ENCODE assay signal across 8 cellular contexts in the genomic region with DNA sequence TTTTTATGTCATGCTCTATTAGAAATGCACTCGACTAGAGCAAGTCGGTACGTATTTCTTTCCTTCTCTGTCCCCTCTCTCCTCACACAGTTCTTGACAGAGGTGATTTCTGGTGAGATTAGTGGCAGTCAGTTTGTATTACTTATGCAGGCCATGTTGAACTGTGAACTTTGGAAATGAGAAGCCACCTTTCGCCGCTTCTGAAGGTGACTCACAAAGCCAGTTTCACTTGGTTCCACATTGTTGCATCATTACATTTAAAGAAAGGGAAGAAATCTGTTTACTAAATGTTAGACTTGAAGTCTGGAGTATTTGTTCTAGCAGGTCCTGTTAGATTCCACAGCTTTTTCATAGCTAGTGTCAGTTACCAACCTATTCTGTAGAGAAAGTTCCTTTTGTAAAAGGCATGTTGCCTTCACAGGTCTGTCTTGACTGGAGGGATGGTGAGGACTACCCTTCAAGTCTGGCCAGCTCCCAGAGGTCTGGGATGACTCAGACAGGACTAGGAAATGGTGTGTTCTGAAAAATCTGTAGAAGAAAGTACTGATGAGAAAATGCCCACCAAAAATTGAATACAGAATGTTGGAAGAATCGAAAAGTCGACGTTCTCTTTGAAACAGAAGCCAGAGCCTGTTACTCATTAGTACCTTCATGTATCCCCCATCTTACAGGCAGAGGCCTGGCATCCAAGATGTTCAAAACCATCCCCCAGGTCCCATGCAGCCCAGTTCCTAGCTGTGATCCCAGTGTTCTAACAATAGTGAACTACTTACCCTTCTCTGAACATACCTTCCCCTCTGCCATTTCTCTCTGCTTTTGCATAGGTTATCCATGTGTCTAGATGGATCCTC.
A peak's percentile ranks its signal among the peaks of the same experiment; 100 is the strongest.
DNase-seq lines count a peak whose midpoint lies in the region; ATAC-seq and TF ChIP-seq lines count a peak whose summit lies in the region.

No MANE protein-coding gene starts in this region.

- TF ChIP-seq EP300 in ovary (IDR thresholded peaks at IDR 0.05) = no peak

- H3K4me1 ChIP-seq in BLaER1 (peaks cover 52% of the 10 kb centered on the region), ovary (ENCODE audit: insufficient read depth) (peaks cover 15% of the 10 kb centered on the region)

- intact Hi-C loops in ovary (cut with DNase I) = no loop called here

- H3K4me3 ChIP-seq in BLaER1 (no peak overlapping the region), ovary (no peak overlapping the region)

- TF ChIP-seq CTCF in brain (conservative IDR thresholded peaks at IDR 0.05) = no peak
- no peak for TF ChIP-seq CTCF in ovary (IDR thresholded peaks at IDR 0.05)

- H3K9me3 Mint-ChIP-seq in brain (no peaks in the 10 kb centered on the region), immature natural killer cell (no peaks in the 10 kb centered on the region)

- H3K36me3 Mint-ChIP-seq in brain = peaks cover under 1% of the 10 kb centered on the region
- peaks cover 0 to 3% (median 0%) of the 10 kb centered on the region in 3 donors for H3K36me3 Mint-ChIP-seq in immature natural killer cell

- H3K4me1 Mint-ChIP-seq in brain = peaks cover 35% of the 10 kb centered on the region
- no peaks in the 10 kb centered on the region for H3K4me1 Mint-ChIP-seq in immature natural killer cell

- peak; percentile 69 for ATAC-seq in HG03280 (IDR thresholded peaks at IDR 0.05; ENCODE audit: unreplicated experiment)

- H4K20me1 ChIP-seq in BLaER1 = no peaks in the 10 kb centered on the region

- peak overlapping the region; percentile 49 for H3K4me2 ChIP-seq in BLaER1

- H3K4me3 Mint-ChIP-seq in brain (no peak overlapping the region), immature natural killer cell (no peak overlapping the region)

- no peak for TF ChIP-seq POLR2A in ovary (IDR thresholded peaks at IDR 0.05)

- H3K27ac ChIP-seq in BLaER1 (no peak overlapping the region), ovary (no peak overlapping the region)

- H3K36me3 ChIP-seq in BLaER1 (no peaks in the 10 kb centered on the region), ovary (no peaks in the 10 kb centered on the region)

- H3K27ac Mint-ChIP-seq in brain (peak overlapping the region in 3 of 5 experiments; percentile 40 to 86 (median 85)), immature natural killer cell (peak overlapping the region in 1 of 6 donors; percentile 6)

- H3K27me3 ChIP-seq in BLaER1 (no peaks in the 10 kb centered on the region), ovary (no peaks in the 10 kb centered on the region)

- H3K9me3 ChIP-seq in BLaER1 (no peaks in the 10 kb centered on the region), ovary (no peaks in the 10 kb centered on the region)

- 92 to 95% (median 94%) methylated on average over 8 of the region's 8 CpGs for WGBS in ovary, 3 donors

- H3K27me3 Mint-ChIP-seq in brain (peaks cover 6% of the 10 kb centered on the region), immature natural killer cell (ENCODE audit: low read depth in 3 of 3) (peaks cover 5 to 16% (median 7%) of the 10 kb centered on the region in 3 donors)

- DNase-seq in GM19240 (ENCODE audit: insufficient read length, low spot score) (peak; percentile 6), ovary (peak in 4 of 5 donors; percentile 28 to 36 (median 33)), NCI-H446 treated with DMSO at 0.1 percent for 48 hours (lab: John Stamatoyannopoulos, UW) (no peak), UCSD-AML1 (lab: John Stamatoyannopoulos, UW; ENCODE audit: unreplicated experiment) (no peak), immature natural killer cell (no peak)

- no peak overlapping the region for H3K9ac ChIP-seq in BLaER1

Comparison
In these comparisons a context has a peak if more than half of its experiments do, and no peak if none do; other contexts are left out.
1. DNase-seq: peak in GM19240 (single experiment) and ovary (4 of 5); none in NCI-H446 treated with DMSO at 0.1 percent for 48 hours (single experiment), UCSD-AML1 (single experiment) and immature natural killer cell (0 of 3).